ENCODE assay signal across 18 cellular contexts in the genomic region with DNA sequence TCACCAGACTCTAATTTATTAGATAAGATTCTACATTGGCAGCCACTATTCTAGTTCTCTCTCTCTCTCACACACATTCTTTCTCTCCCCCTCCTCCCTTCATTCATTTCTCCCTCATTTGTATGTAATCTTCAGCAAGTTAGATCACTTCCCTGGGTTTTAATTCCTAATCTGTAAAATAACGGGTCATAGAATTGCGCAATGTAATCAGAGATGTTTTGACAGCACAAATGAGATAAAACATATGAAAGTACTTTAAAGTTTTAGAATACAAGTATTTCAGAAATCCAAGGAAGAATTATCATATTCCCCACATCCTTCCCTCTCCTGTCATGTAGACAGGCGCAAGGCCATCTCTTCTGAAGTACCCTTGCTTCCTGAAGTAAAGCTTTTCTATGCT. TPM values are rescaled to one million over a fixed set of nuclear protein-coding genes. Genes with fewer than 3 reads are reported as not detected.
DNase-seq lines count a peak whose midpoint lies in the region; ATAC-seq, FAIRE-seq and TF ChIP-seq lines count a peak whose summit lies in the region.
"Had no signal": no experiment of that assay in that cellular context is flagged by ENCODE, and none has a peak within 500 bp of the region (broad histone marks: within the 10 kb centered on the region; RNA-seq: fewer than 3 reads in every experiment).

No MANE protein-coding gene starts in this region.

- no peak overlapping the region for H2BK15ac ChIP-seq in IMR-90 (ENCODE audit: low read depth, low read length)

- H3K27me3 ChIP-seq in IMR-90 (ENCODE audit: control insufficient read depth, insufficient read depth, low read length): no peaks in the 10 kb centered on the region
- H3K27me3 ChIP-seq in K562 (ENCODE audit: control insufficient read depth in 2 of 2, insufficient read depth in 2 of 2, low read length in 2 of 2): no peaks in the 10 kb centered on the region
- no peaks in the 10 kb centered on the region for H3K27me3 ChIP-seq in stomach
- H3K27me3 ChIP-seq: BE2C had no signal

- ATAC-seq in IMR-90 (ENCODE audit: low read depth) (no peak), K562 (no peak), HG02798 (IDR thresholded peaks at IDR 0.05; ENCODE audit: poor library complexity, unreplicated experiment) (no peak)
- ATAC-seq: CD8-positive, alpha-beta T cell had no signal

- DNase-seq in IMR-90 (no peak), K562 (ENCODE audit: extremely low read depth in 1 of 4, low spot score in 3 of 4) (no peak), fibroblast of villous mesenchyme (ENCODE audit: low read depth) (peak; percentile 40), nephron progenitor cell (no peak), NCI-H526 (lab: John Stamatoyannopoulos, UW) (no peak), stomach (no peak)
- DNase-seq: BE2C; CD8-positive, alpha-beta T cell; COR-L47; DMS153; DMS79 treated with DMSO at 0.1 percent for 48 hours; GDM1; GOT3 had no signal

- TF ChIP-seq POLR2A in IMR-90 (IDR thresholded peaks at IDR 0.05; ENCODE audit: low read depth, low read length): no peak
- TF ChIP-seq POLR2A in K562 (conservative IDR thresholded peaks at IDR 0.05): no peak
- no peak for TF ChIP-seq POLR2A in stomach (IDR thresholded peaks at IDR 0.05)

- no peak overlapping the region for H3K4ac ChIP-seq in IMR-90 (ENCODE audit: low read depth, low read length)

- H3K4me1 ChIP-seq in IMR-90 (ENCODE audit: control insufficient read depth, insufficient read depth, low read length): no peaks in the 10 kb centered on the region
- no peaks in the 10 kb centered on the region for H3K4me1 ChIP-seq in K562 (replicated peaks in 1 of 2; ENCODE audit: control insufficient read depth in 2 of 2, insufficient read depth in 2 of 2, low read length in 2 of 2)
- no peaks in the 10 kb centered on the region for H3K4me1 ChIP-seq in stomach
- H3K4me1 ChIP-seq: BE2C, HAP-1 had no signal

- no peak overlapping the region for H2BK120ac ChIP-seq in IMR-90 (ENCODE audit: low read depth, low read length)

- POLR2A ChIA-PET in IMR-90 (lab: Charles Lee; ENCODE audit: unreplicated experiment) (no interaction called here), K562 (lab: Yijun Ruan, JAX) (no interaction called here)

- no peak overlapping the region for H3K27ac Mint-ChIP-seq in nephron progenitor cell
- H3K27ac Mint-ChIP-seq: CD8-positive, alpha-beta T cell had no signal

- intact Hi-C loops in IMR-90 (cut with micrococcal nuclease): no loop called here
- intact Hi-C loops in K562 (cut with micrococcal nuclease): no loop called here
- intact Hi-C loops in stomach (cut with DNase I; ENCODE audit: low total_unique reads): no loop called here

- peaks cover 10% of the 10 kb centered on the region for H3K27me3 Mint-ChIP-seq in nephron progenitor cell (ENCODE audit: low read depth, poor library complexity)

- TF ChIP-seq EP300 in K562 (IDR thresholded peaks at IDR 0.05; ENCODE audit: low read length): no peak
- no peak for TF ChIP-seq EP300 in stomach (IDR thresholded peaks at IDR 0.05)

- H3K9ac ChIP-seq in IMR-90 (ENCODE audit: low read depth, low read length): no peak overlapping the region
- no peak overlapping the region for H3K9ac ChIP-seq in K562 (ENCODE audit: insufficient read depth in 1 of 2, low read depth in 2 of 2, low read length in 2 of 2)

- H3K4me2 ChIP-seq in IMR-90 (ENCODE audit: low read depth, low read length): no peak overlapping the region
- H3K4me2 ChIP-seq in K562 (ENCODE audit: insufficient read depth, low read length): no peak overlapping the region

- H3K36me3 ChIP-seq in IMR-90 (ENCODE audit: control insufficient read depth, insufficient read depth, low read length) (no peaks in the 10 kb centered on the region), K562 (ENCODE audit: control insufficient read depth, insufficient read depth, low read length) (no peaks in the 10 kb centered on the region), stomach (no peaks in the 10 kb centered on the region)
- H3K36me3 ChIP-seq: BE2C, HAP-1 had no signal

- no peak overlapping the region for H3K56ac ChIP-seq in IMR-90 (ENCODE audit: extremely low read depth, insufficient read depth, low read length)

- WGBS in IMR-90 (ENCODE audit: extremely low coverage in 2 of 2, insufficient read length in 1 of 2), 2 experiments: no CpG with 5 or more reads among the region's 3 CpGs
- 31% methylated on average over 3 of the region's 3 CpGs for WGBS in K562 (ENCODE audit: insufficient coverage, low coverage, missing lambda C conversion rate)
- WGBS in stomach, 5 donors: 58 to 68% (median 65%) methylated on average over 3 of the region's 3 CpGs

- in situ Hi-C loops in IMR-90 (cut with MboI; ENCODE audit: low sequenced_read_pairs): no loop called here
- in situ Hi-C loops in K562 (cut with MboI): no loop called here

- no peak overlapping the region for H4K8ac ChIP-seq in IMR-90 (ENCODE audit: low read depth in 2 of 2, low read length in 2 of 2)

- no peak for FAIRE-seq in K562 (lab: Jason Lieb, UNC)
- FAIRE-seq: A204.1, GM19239 had no signal

- BruUV-seq in IMR-90 (replicated peaks; lab: Mats Ljungman, UMichigan) (no TSS peak), K562 (replicated peaks; lab: Mats Ljungman, UMichigan) (no TSS peak)

- no peak overlapping the region for H3K23ac ChIP-seq in IMR-90 (ENCODE audit: low read depth, low read length)

- H3K4me3 ChIP-seq in IMR-90 (ENCODE audit: insufficient read depth, low read depth, low read length) (no peak overlapping the region), K562 (no peak overlapping the region), fibroblast of villous mesenchyme (ENCODE audit: low read depth, low read length) (no peak overlapping the region), stomach (no peak overlapping the region)
- H3K4me3 ChIP-seq: HAP-1 had no signal

- no peaks in the 10 kb centered on the region for H4K20me1 ChIP-seq in IMR-90 (ENCODE audit: insufficient read depth, low read length)
- no peaks in the 10 kb centered on the region for H4K20me1 ChIP-seq in K562 (replicated peaks; ENCODE audit: control insufficient read depth, insufficient read depth, low read length)

- CTCF ChIA-PET in IMR-90 (lab: Yijun Ruan, JAX) (no interaction called here), K562 (lab: Yijun Ruan, JAX; ENCODE audit: low intra/inter-chr PET ratio) (no interaction called here)

- H2AFZ ChIP-seq in IMR-90 (replicated peaks; ENCODE audit: low read length, poor library complexity) (no peak overlapping the region), K562 (ENCODE audit: low read depth, low read length) (no peak overlapping the region)

- H3K36me3 Mint-ChIP-seq in nephron progenitor cell (ENCODE audit: low read depth): no peaks in the 10 kb centered on the region

- no peaks in the 10 kb centered on the region for H3K79me1 ChIP-seq in IMR-90 (ENCODE audit: low read depth in 1 of 2, low read length in 2 of 2)

- H3K4me3 Mint-ChIP-seq in nephron progenitor cell: no peak overlapping the region
- H3K4me3 Mint-ChIP-seq: CD8-positive, alpha-beta T cell had no signal

- no peak overlapping the region for H4K91ac ChIP-seq in IMR-90 (ENCODE audit: insufficient read depth, low read depth, low read length)

- H4K5ac ChIP-seq in IMR-90 (ENCODE audit: low read depth, low read length): no peak overlapping the region

- H3K9me1 ChIP-seq in IMR-90 (ENCODE audit: insufficient read depth, low read length): no peaks in the 10 kb centered on the region
- no peaks in the 10 kb centered on the region for H3K9me1 ChIP-seq in K562 (ENCODE audit: control insufficient read depth, insufficient read depth, low read length)

- H3K18ac ChIP-seq in IMR-90 (ENCODE audit: low read depth, low read length): no peak overlapping the region

- H3K4me1 Mint-ChIP-seq in nephron progenitor cell: no peaks in the 10 kb centered on the region

- no peak overlapping the region for H2AK9ac ChIP-seq in IMR-90 (replicated peaks; ENCODE audit: low read depth, low read length, poor library complexity)

- dilution Hi-C loops in IMR-90 (cut with HindIII; ENCODE audit: low sequenced_read_pairs, unreplicated experiment): no loop called here

- TF ChIP-seq CTCF in IMR-90 (conservative IDR thresholded peaks at IDR 0.05; ENCODE audit: low read depth, low read length) (no peak), K562 (IDR thresholded peaks at IDR 0.05 in 2 of 3, conservative IDR thresholded peaks at IDR 0.05 in 1 of 3; ENCODE audit: insufficient read depth in 2 of 3, low read depth in 1 of 3, low read length in 3 of 3) (no peak), fibroblast of villous mesenchyme (IDR thresholded peaks at IDR 0.05; ENCODE audit: insufficient read depth, low read depth, low read length) (no peak), nephron progenitor cell (IDR thresholded peaks at IDR 0.05) (no peak), stomach (IDR thresholded peaks at IDR 0.05) (no peak)

- no peak overlapping the region for H2BK5ac ChIP-seq in IMR-90 (ENCODE audit: low read depth, low read length, poor library complexity, severe bottlenecking)

- no peaks in the 10 kb centered on the region for H3K79me2 ChIP-seq in K562 (ENCODE audit: control insufficient read depth, insufficient read depth, low read length)

- no peak for TF ChIP-seq RAD21 in IMR-90 (IDR thresholded peaks at IDR 0.05; ENCODE audit: low read length)
- no peak for TF ChIP-seq RAD21 in K562 (CRISPR knock-in tag; conservative IDR thresholded peaks at IDR 0.05 in 1 of 2, IDR thresholded peaks at IDR 0.05 in 1 of 2)

- no peak overlapping the region for H3K14ac ChIP-seq in IMR-90 (replicated peaks; ENCODE audit: low read depth, low read length)

- peaks cover 3% of the 10 kb centered on the region for H3K9me3 ChIP-seq in IMR-90 (ENCODE audit: control insufficient read depth, insufficient read depth, low read length)
- no peaks in the 10 kb centered on the region for H3K9me3 ChIP-seq in K562 (replicated peaks; ENCODE audit: control insufficient read depth, insufficient read depth, low read depth, low read length)
- H3K9me3 ChIP-seq in stomach: peaks cover 0 to 11% (median 3%) of the 10 kb centered on the region in 4 donors
- H3K9me3 ChIP-seq: BE2C, HAP-1 had no signal

- no peak overlapping the region for H2AK5ac ChIP-seq in IMR-90 (ENCODE audit: low read depth, low read length)

- H3K27ac ChIP-seq in IMR-90 (ENCODE audit: insufficient read depth, low read length) (no peak overlapping the region), K562 (ENCODE audit: extremely low read depth, low read depth, low read length) (no peak overlapping the region), stomach (no peak overlapping the region)
- H3K27ac ChIP-seq: C4-2B had no signal

- H3K9me3 Mint-ChIP-seq in nephron progenitor cell: peaks cover 42% of the 10 kb centered on the region

- no peak overlapping the region for H2BK20ac ChIP-seq in IMR-90 (ENCODE audit: low read depth, low read length)

RNA-seq across cellular contexts. Expression of gene STYK1, which starts 21.7 kb away (rescaled TPM):
- total RNA-seq in IMR-90 (2012; rRNA removed): 0.72 and 1.1 TPM in 2 replicates
- polyA plus RNA-seq in IMR-90 (2012; rRNA removed): 0.34 and 0.36 TPM in 2 replicates
- 0.15 and 0.21 TPM in 2 replicates for polyA plus RNA-seq in IMR-90 (2012; cell fraction: cytosol; rRNA removed)
- polyA plus RNA-seq in IMR-90 (2012; cell fraction: nucleus; rRNA removed; ENCODE audit: low replicate concordance): 0.18 and 0.36 TPM in 2 replicates
- 0.14 and 1.1 TPM in 2 replicates for total RNA-seq in K562 (2011; cell fraction: chromatin; rRNA removed; ENCODE audit: low replicate concordance)
- 0.17 and 0.66 TPM in 2 replicates for total RNA-seq in K562 (2011; cell fraction: nucleolus; rRNA removed)
- 0.23 and 0.81 TPM in 2 replicates for total RNA-seq in K562 (2011; cell fraction: nucleoplasm; rRNA removed)
- total RNA-seq in K562 (2014; rRNA removed): 0.16 and 0.64 TPM in 2 replicates
- total RNA-seq in K562 (2014; rRNA removed; fragmentation: Illumina TruSeq; extraction: Trizol): 0.38 and 1.1 TPM in 2 replicates
- 0.34 and 1.8 TPM in 2 replicates for total RNA-seq in K562 (2015; rRNA removed; fragmentation: Illumina TruSeq; extraction: Trizol)
- total RNA-seq in K562 (2021): 0.31 and 0.95 TPM in 2 replicates
- polyA plus RNA-seq in K562 (2011; rRNA removed): 0.31 and 0.38 TPM in 2 replicates
- 0.13 TPM in 2 replicates for polyA plus RNA-seq in K562 (2011; cell fraction: cytosol; rRNA removed)
- polyA plus RNA-seq in K562 (2011; cell fraction: nucleus; rRNA removed): 0.18 and 1.1 TPM in 2 replicates
- polyA plus RNA-seq in K562 (2012): 0.24 and 0.40 TPM in 2 replicates
- 0.36 and 0.56 TPM in 2 replicates for polyA plus RNA-seq in K562 (2014; fragmentation: Illumina TruSeq; extraction: Trizol)
- polyA plus RNA-seq in K562 (2014; fragmentation: Nextera tagmentation; extraction: Ambion mirVana): under 1 TPM; 0.44 to 0.67 TPM
- 0.11 and 0.46 TPM in 2 replicates for polyA plus RNA-seq in K562 (2014; rRNA removed)
- 0.18 and 1.4 TPM in 2 replicates for polyA minus RNA-seq in K562 (2011; rRNA and poly(A)+ RNA removed)
- polyA minus RNA-seq in K562 (2011; cell fraction: cytosol; rRNA and poly(A)+ RNA removed): not detected in 2 replicates
- polyA minus RNA-seq in K562 (2011; cell fraction: nucleus; rRNA and poly(A)+ RNA removed): 0.13 TPM in 1 of 2 replicates, not detected in the other
- total RNA-seq in fibroblast of villous mesenchyme: under 0.01 and 0.86 TPM in 2 replicates
- 10 to 100 TPM in 3 of 5 donors, 1 to 10 TPM in 2; 2.3 to 23.7 (median 12.0) TPM for total RNA-seq in stomach
- 1 to 10 TPM; 2.5 to 4.4 (median 4.3) TPM for polyA plus RNA-seq in stomach

RNA-seq across cellular contexts. Expression of gene MAGOHB, which starts 38.8 kb away (rescaled TPM):
- total RNA-seq in IMR-90 (2012; rRNA removed) (6.3 and 23.3 TPM in 2 replicates), K562 (2014; rRNA removed) (50.7 and 57.0 TPM in 2 replicates), K562 (2014; rRNA removed; fragmentation: Illumina TruSeq; extraction: Trizol) (94.5 and 110 TPM in 2 replicates), K562 (2015; rRNA removed; fragmentation: Illumina TruSeq; extraction: Trizol) (78.2 and 85.4 TPM in 2 replicates), K562 (2021) (55.4 and 62.3 TPM in 2 replicates), fibroblast of villous mesenchyme (19.3 and 20.3 TPM in 2 replicates), stomach (10 to 100 TPM in 2 of 5 donors, 1 to 10 TPM in 2, under 1 TPM in 1; 0.58 to 33.2 (median 7.2) TPM)
- polyA plus RNA-seq in IMR-90 (2012; rRNA removed) (15.6 and 20.3 TPM in 2 replicates), K562 (2011; rRNA removed) (42.2 and 58.0 TPM in 2 replicates), K562 (2014; fragmentation: Illumina TruSeq; extraction: Trizol) (34.5 and 34.7 TPM in 2 replicates), K562 (2014; fragmentation: Nextera tagmentation; extraction: Ambion mirVana) (100 to 1,000 TPM; 168 to 177 TPM), K562 (2014; rRNA removed) (79.6 and 87.9 TPM in 2 replicates), stomach (10 to 100 TPM; 24.0 to 26.7 (median 25.1) TPM)
- 1.2 and 5.4 TPM in 2 replicates for polyA plus RNA-seq in IMR-90 (2012; cell fraction: cytosol; rRNA removed)
- 7.3 and 10.8 TPM in 2 replicates for polyA plus RNA-seq in IMR-90 (2012; cell fraction: nucleus; rRNA removed; ENCODE audit: low replicate concordance)
- 19.2 and 56.4 TPM in 2 replicates for total RNA-seq in K562 (2011; cell fraction: chromatin; rRNA removed; ENCODE audit: low replicate concordance)
- 8.8 and 13.0 TPM in 2 replicates for total RNA-seq in K562 (2011; cell fraction: nucleolus; rRNA removed)
- 31.6 and 55.4 TPM in 2 replicates for total RNA-seq in K562 (2011; cell fraction: nucleoplasm; rRNA removed)
- 5.7 and 15.7 TPM in 2 replicates for polyA plus RNA-seq in K562 (2011; cell fraction: cytosol; rRNA removed)
- polyA plus RNA-seq in K562 (2011; cell fraction: nucleus; rRNA removed): 12.3 and 19.5 TPM in 2 replicates
- 44.5 and 82.5 TPM in 2 replicates for polyA plus RNA-seq in K562 (2012)
- polyA minus RNA-seq in K562 (2011; rRNA and poly(A)+ RNA removed): 44.8 and 58.3 TPM in 2 replicates
- polyA minus RNA-seq in K562 (2011; cell fraction: cytosol; rRNA and poly(A)+ RNA removed): 8.2 and 10.8 TPM in 2 replicates
- 27.7 and 62.8 TPM in 2 replicates for polyA minus RNA-seq in K562 (2011; cell fraction: nucleus; rRNA and poly(A)+ RNA removed)
